11 cellular contexts compared by ENCODE assay signal in genomic region chr2:232891621-232892071, GRCh38. TPM values are rescaled to one million over a fixed set of nuclear protein-coding genes. Genes with fewer than 3 reads are reported as not detected.
DNase-seq lines count a peak whose midpoint lies in the region; ATAC-seq and TF ChIP-seq lines count a peak whose summit lies in the region.
"Had no signal": no experiment of that assay in that cellular context is flagged by ENCODE, and none has a peak within 500 bp of the region (broad histone marks: within the 10 kb centered on the region; RNA-seq: fewer than 3 reads in every experiment).

No MANE protein-coding gene starts in this region.

- H3K4me1 ChIP-seq in spleen = peaks cover 0 to 12% (median 4%) of the 10 kb centered on the region in 6 donors
- H3K4me1 ChIP-seq in esophagus muscularis mucosa = peaks cover 0 to 6% (median 0%) of the 10 kb centered on the region in 4 donors

- no peak overlapping the region for H3K27ac Mint-ChIP-seq in HFFc6
- no peak overlapping the region for H3K27ac Mint-ChIP-seq in stimulated activated naive B cell treated with anti-CD40 and anti-IgM and Interleukin-4, amounts not matched to agents 10 μg/mL and 1 μg/mL and 100 μg/mL, for 72 hours
- H3K27ac Mint-ChIP-seq: nephron had no signal

- TF ChIP-seq EP300 in esophagus muscularis mucosa (IDR thresholded peaks at IDR 0.05) = no peak

- no peak for TF ChIP-seq CTCF in HFFc6 (IDR thresholded peaks at IDR 0.05)
- no peak for TF ChIP-seq CTCF in foreskin fibroblast (IDR thresholded peaks at IDR 0.05; ENCODE audit: low read depth, low read length)
- TF ChIP-seq CTCF in spleen (IDR thresholded peaks at IDR 0.05 in 8 of 11, conservative IDR thresholded peaks at IDR 0.05 in 3 of 11) = no peak
- TF ChIP-seq CTCF in esophagus muscularis mucosa (IDR thresholded peaks at IDR 0.05) = no peak

- 72 to 85% (median 74%) methylated on average over 8 to 11 of the region's 11 CpGs for whole genome bisulfite sequencing in spleen, 5 donors
- WGBS in esophagus muscularis mucosa = 64% methylated on average over 11 of the region's 11 CpGs

- no peak for ATAC-seq in stimulated activated naive B cell treated with anti-CD40 and anti-IgM and Interleukin-4, amounts not matched to agents 10 μg/mL and 1 μg/mL and 100 μg/mL, for 72 hours (replicated peaks)

- intact Hi-C loops in spleen (cut with DNase I; ENCODE audit: low total_unique reads) (no loop called here), esophagus muscularis mucosa (cut with DNase I) (no loop called here)

- peak; percentile 32 for DNase-seq in HFFc6
- DNase-seq in foreskin fibroblast = peak; percentile 50 to 71
- peak; percentile 36 for DNase-seq in spleen
- no peak for DNase-seq in stimulated activated naive B cell treated with anti-CD40 and anti-IgM and Interleukin-4, amounts not matched to agents 10 μg/mL and 1 μg/mL and 100 μg/mL, for 72 hours
- DNase-seq in NCI-H524 treated with DMSO at 0.1 percent for 48 hours (lab: John Stamatoyannopoulos, UW) = no peak
- no peak for DNase-seq in esophagus muscularis mucosa (ENCODE audit: extremely low spot score)
- DNase-seq: activated effector memory CD4-positive, alpha-beta T cell treated with anti-CD3 and anti-CD28 coated beads, Interleukin-2, amount 50 U/mL, for 16 hours; effector CD4-positive, alpha-beta T cell; stimulated activated CD4-positive, alpha-beta T cell treated with anti-CD3 and anti-CD28 coated beads, Interleukin-4, amount 100 ng/mL, for 4 hours had no signal

- no peak for TF ChIP-seq POLR2A in spleen (IDR thresholded peaks at IDR 0.05)
- no peak for TF ChIP-seq POLR2A in esophagus muscularis mucosa (IDR thresholded peaks at IDR 0.05; ENCODE audit: low read depth)

- no peak overlapping the region for H3K4me3 ChIP-seq in foreskin fibroblast (ENCODE audit: low read depth in 1 of 2, low read length in 2 of 2)
- H3K4me3 ChIP-seq in spleen = no peak overlapping the region
- H3K4me3 ChIP-seq in esophagus muscularis mucosa = no peak overlapping the region

- H3K27ac ChIP-seq in angular gyrus (ENCODE audit: low read depth, low read length) (peak overlapping the region; percentile 74), spleen (no peak overlapping the region), esophagus muscularis mucosa (replicated peaks in 1 of 4) (no peak overlapping the region)

- H3K4me3 Mint-ChIP-seq in HFFc6 = no peak overlapping the region
- no peak overlapping the region for H3K4me3 Mint-ChIP-seq in stimulated activated naive B cell treated with anti-CD40 and anti-IgM and Interleukin-4, amounts not matched to agents 10 μg/mL and 1 μg/mL and 100 μg/mL, for 72 hours

- H3K9me3 Mint-ChIP-seq in HFFc6 = no peaks in the 10 kb centered on the region
- no peaks in the 10 kb centered on the region for H3K9me3 Mint-ChIP-seq in stimulated activated naive B cell treated with anti-CD40 and anti-IgM and Interleukin-4, amounts not matched to agents 10 μg/mL and 1 μg/mL and 100 μg/mL, for 72 hours
- H3K9me3 Mint-ChIP-seq: nephron had no signal

- no peaks in the 10 kb centered on the region for H3K36me3 Mint-ChIP-seq in HFFc6 (ENCODE audit: low read depth)
- no peaks in the 10 kb centered on the region for H3K36me3 Mint-ChIP-seq in stimulated activated naive B cell treated with anti-CD40 and anti-IgM and Interleukin-4, amounts not matched to agents 10 μg/mL and 1 μg/mL and 100 μg/mL, for 72 hours

- H3K27me3 Mint-ChIP-seq in HFFc6 (ENCODE audit: insufficient read depth) = peaks cover 12% of the 10 kb centered on the region
- peaks cover 39% of the 10 kb centered on the region in 2 donors for H3K27me3 Mint-ChIP-seq in stimulated activated naive B cell treated with anti-CD40 and anti-IgM and Interleukin-4, amounts not matched to agents 10 μg/mL and 1 μg/mL and 100 μg/mL, for 72 hours

- H3K27me3 ChIP-seq in spleen (replicated peaks in 1 of 7) (peaks cover 0 to 42% (median 0%) of the 10 kb centered on the region in 7 donors), esophagus muscularis mucosa (peaks cover 0 to 87% (median 0%) of the 10 kb centered on the region in 4 donors)

- no peaks in the 10 kb centered on the region for H3K9me3 ChIP-seq in spleen
- H3K9me3 ChIP-seq in esophagus muscularis mucosa = no peaks in the 10 kb centered on the region

- H3K4me1 Mint-ChIP-seq in HFFc6 (ENCODE audit: low read depth) = peaks cover 18% of the 10 kb centered on the region
- H3K4me1 Mint-ChIP-seq in stimulated activated naive B cell treated with anti-CD40 and anti-IgM and Interleukin-4, amounts not matched to agents 10 μg/mL and 1 μg/mL and 100 μg/mL, for 72 hours = peaks cover 9 to 12% of the 10 kb centered on the region in 2 donors

- H3K36me3 ChIP-seq in spleen (no peaks in the 10 kb centered on the region), esophagus muscularis mucosa (no peaks in the 10 kb centered on the region)

RNA-seq across cellular contexts. Expression of gene SNORC, which starts 21.6 kb away (rescaled TPM):
- total RNA-seq in HFFc6 (2021; fragmentation: NEBNext Ultra II Directional; extraction: Animal tissue kit (Norgen Biotek cat#: 25700)) = 1 to 10 TPM in 1 of 6 experiments, under 1 TPM in 5; 0.55 to 1.2 (median 0.67) TPM
- 1 to 10 TPM in 5 of 7 donors, under 1 TPM in 2; 0.68 to 2.9 (median 1.2) TPM for total RNA-seq in spleen
- 1 to 10 TPM in 2 of 3 donors, under 1 TPM in 1; 0.94 to 5.1 (median 1.7) TPM for polyA plus RNA-seq in spleen
- 1 to 10 TPM in 2 of 4 donors, under 1 TPM in 2; 0.45 to 2.5 (median 1.4) TPM for total RNA-seq in esophagus muscularis mucosa

Comparison
In these comparisons a context has a peak if more than half of its experiments do, and no peak if none do; other contexts are left out.
1. DNase-seq: peak in HFFc6 (single experiment), foreskin fibroblast (2 of 2) and spleen (single experiment); none in stimulated activated naive B cell treated with anti-CD40 and anti-IgM and Interleukin-4, amounts not matched to agents 10 μg/mL and 1 μg/mL and 100 μg/mL, for 72 hours (single experiment), NCI-H524 treated with DMSO at 0.1 percent for 48 hours (single experiment) and esophagus muscularis mucosa (single experiment).